2 cellular contexts compared by ENCODE assay signal in genomic region chr1:206734499-206735142, GRCh38.
A peak's percentile ranks its signal among the peaks of the same experiment; 100 is the strongest.
TF ChIP-seq lines count a peak whose summit lies in the region.

No MANE protein-coding gene starts in this region.

TF ChIP-seq in IMR-90, 13 proteins besides CTCF, POLR2A, EP300 and RAD21:
- TF ChIP-seq SMC3 (IDR thresholded peaks at IDR 0.05; ENCODE audit: low read depth, low read length), result peak; percentile 84
- TF ChIP-seq FOS (IDR thresholded peaks at IDR 0.05; ENCODE audit: low read depth, low read length), result no peak

TF ChIP-seq in K562, 482 proteins besides CTCF, POLR2A, EP300 and RAD21:
- TF ChIP-seq ZNF41 (CRISPR knock-in tag; conservative IDR thresholded peaks at IDR 0.05), result 0 out of 2 replicates have a peak, but pooled peaks have one; percentile 17
- TF ChIP-seq ZNF551 (CRISPR knock-in tag; IDR thresholded peaks at IDR 0.05), result no peak
- 0 out of 2 replicates have a peak, but pooled peaks have one; percentile 12 for TF ChIP-seq CTBP1 (IDR thresholded peaks at IDR 0.05; ENCODE audit: borderline replicate concordance)
- TF ChIP-seq SIRT6 (IDR thresholded peaks at IDR 0.05; ENCODE audit: low read depth, low read length), result no peak
- no peak for TF ChIP-seq TRIM28 (IDR thresholded peaks at IDR 0.05)
- TF ChIP-seq TOE1 (IDR thresholded peaks at IDR 0.05; ENCODE audit: borderline replicate concordance), result no peak
- TF ChIP-seq TOE1 (CRISPR knock-in tag; IDR thresholded peaks at IDR 0.05; ENCODE audit: borderline replicate concordance, low read depth), result peak; percentile 76; the same call in 1 of the 2 replicates
- TF ChIP-seq SMC3 (conservative IDR thresholded peaks at IDR 0.05; ENCODE audit: insufficient read depth, low read depth, low read length), result peak; percentile 68
- 0 out of 2 replicates have a peak, but pooled peaks have one; percentile 4 for TF ChIP-seq AFF4 (CRISPR knock-in tag; IDR thresholded peaks at IDR 0.05)
- TF ChIP-seq RBM15 (IDR thresholded peaks at IDR 0.05; ENCODE audit: insufficient read depth, low read length), result no peak
- TF ChIP-seq TFAP4 (CRISPR knock-in tag; IDR thresholded peaks at IDR 0.05; ENCODE audit: borderline replicate concordance), result peak; percentile 23; the same call in 1 of the 2 replicates
- no peak for TF ChIP-seq POLR2AphosphoS2 (IDR thresholded peaks at IDR 0.05; ENCODE audit: low read length)
- no peak for TF ChIP-seq ARID1B (IDR thresholded peaks at IDR 0.05)
- no peak for TF ChIP-seq DPF2 (IDR thresholded peaks at IDR 0.05)
- TF ChIP-seq RUNX1 (IDR thresholded peaks at IDR 0.05; ENCODE audit: low read depth), result no peak
- TF ChIP-seq CREB3L1 (IDR thresholded peaks at IDR 0.05; ENCODE audit: borderline replicate concordance, low read depth), result no peak
- TF ChIP-seq KDM1A (IDR thresholded peaks at IDR 0.05), result no peak
- no peak for TF ChIP-seq NBN (IDR thresholded peaks at IDR 0.05; ENCODE audit: low read depth)
- TF ChIP-seq ZBTB9 (CRISPR knock-in tag; IDR thresholded peaks at IDR 0.05), result peak; percentile 60; the same call in 1 of the 2 replicates
- TF ChIP-seq ELF4 (CRISPR knock-in tag; IDR thresholded peaks at IDR 0.05), result no peak
- no peak for TF ChIP-seq ZSCAN29 (IDR thresholded peaks at IDR 0.05)
- TF ChIP-seq POLR2AphosphoS5 (IDR thresholded peaks at IDR 0.05; ENCODE audit: control insufficient read depth, insufficient read depth, low read depth, low read length), result 0 out of 2 replicates have a peak, but pooled peaks have one; percentile 18
- 0 out of 2 replicates have a peak, but pooled peaks have one; percentile 22 for TF ChIP-seq KAT7 (CRISPR knock-in tag; IDR thresholded peaks at IDR 0.05; ENCODE audit: borderline replicate concordance)
- TF ChIP-seq HMBOX1 (IDR thresholded peaks at IDR 0.05), result peak; percentile 73
- 0 out of 2 replicates have a peak, but pooled peaks have one; percentile 5 for TF ChIP-seq SP1 (CRISPR knock-in tag; IDR thresholded peaks at IDR 0.05)
- no peak for TF ChIP-seq POU5F1 (IDR thresholded peaks at IDR 0.05; ENCODE audit: borderline replicate concordance, low read depth, low read length, partially characterized antibody)
- TF ChIP-seq YY1 (IDR thresholded peaks at IDR 0.05; ENCODE audit: borderline replicate concordance in 1 of 3, control insufficient read depth in 1 of 3, extremely low read depth in 1 of 3, insufficient read depth in 3 of 3, insufficient read length in 1 of 3, insufficient replicate concordance in 2 of 3, low read depth in 1 of 3, low read length in 2 of 3), result no peak
- TF ChIP-seq U2AF2 (optimal IDR thresholded peaks at IDR 0.05; ENCODE audit: low read depth, low read length), result no peak
- TF ChIP-seq ZKSCAN1 (IDR thresholded peaks at IDR 0.05; ENCODE audit: low read depth, low read length), result 0 out of 2 replicates have a peak, but pooled peaks have one; percentile 11
- TF ChIP-seq NCOA2 (IDR thresholded peaks at IDR 0.05; ENCODE audit: partially characterized antibody in 2 of 2), result no peak
- TF ChIP-seq DEAF1 (CRISPR knock-in tag; IDR thresholded peaks at IDR 0.05), result peak; percentile 85
- peak; percentile 73; the same call in 1 of the 2 replicates for TF ChIP-seq STAG1 (CRISPR knock-in tag; IDR thresholded peaks at IDR 0.05; ENCODE audit: borderline replicate concordance)
- no peak for TF ChIP-seq ZNF511 (CRISPR knock-in tag; IDR thresholded peaks at IDR 0.05)
- TF ChIP-seq NUFIP1 (IDR thresholded peaks at IDR 0.05; ENCODE audit: partially characterized antibody), result no peak
- TF ChIP-seq SIN3A (IDR thresholded peaks at IDR 0.05; ENCODE audit: borderline replicate concordance in 2 of 2, control insufficient read depth in 1 of 2, low read depth in 2 of 2, low read length in 2 of 2), result no peak
- no peak for TF ChIP-seq MTA1 (IDR thresholded peaks at IDR 0.05; ENCODE audit: borderline replicate concordance)
- TF ChIP-seq SNAPC5 (CRISPR knock-in tag; IDR thresholded peaks at IDR 0.05), result no peak
- no peak for TF ChIP-seq SPI1 (IDR thresholded peaks at IDR 0.05; ENCODE audit: borderline replicate concordance, low read depth, low read length)
- TF ChIP-seq SMARCC2 (IDR thresholded peaks at IDR 0.05; ENCODE audit: low read depth), result no peak
- TF ChIP-seq HCFC1 (IDR thresholded peaks at IDR 0.05; ENCODE audit: low read depth, low read length), result no peak
- no peak for TF ChIP-seq SLC30A9 (CRISPR knock-in tag; IDR thresholded peaks at IDR 0.05)
- TF ChIP-seq EGR1 (conservative IDR thresholded peaks at IDR 0.05), result no peak
- TF ChIP-seq ZNF277 (CRISPR knock-in tag; IDR thresholded peaks at IDR 0.05; ENCODE audit: borderline replicate concordance), result no peak
- TF ChIP-seq SAP30 (IDR thresholded peaks at IDR 0.05; ENCODE audit: borderline replicate concordance, insufficient read depth, low read depth, low read length, poor library complexity, severe bottlenecking), result no peak
- no peak for TF ChIP-seq DLX4 (CRISPR knock-in tag; IDR thresholded peaks at IDR 0.05)
